In the genomic region with DNA sequence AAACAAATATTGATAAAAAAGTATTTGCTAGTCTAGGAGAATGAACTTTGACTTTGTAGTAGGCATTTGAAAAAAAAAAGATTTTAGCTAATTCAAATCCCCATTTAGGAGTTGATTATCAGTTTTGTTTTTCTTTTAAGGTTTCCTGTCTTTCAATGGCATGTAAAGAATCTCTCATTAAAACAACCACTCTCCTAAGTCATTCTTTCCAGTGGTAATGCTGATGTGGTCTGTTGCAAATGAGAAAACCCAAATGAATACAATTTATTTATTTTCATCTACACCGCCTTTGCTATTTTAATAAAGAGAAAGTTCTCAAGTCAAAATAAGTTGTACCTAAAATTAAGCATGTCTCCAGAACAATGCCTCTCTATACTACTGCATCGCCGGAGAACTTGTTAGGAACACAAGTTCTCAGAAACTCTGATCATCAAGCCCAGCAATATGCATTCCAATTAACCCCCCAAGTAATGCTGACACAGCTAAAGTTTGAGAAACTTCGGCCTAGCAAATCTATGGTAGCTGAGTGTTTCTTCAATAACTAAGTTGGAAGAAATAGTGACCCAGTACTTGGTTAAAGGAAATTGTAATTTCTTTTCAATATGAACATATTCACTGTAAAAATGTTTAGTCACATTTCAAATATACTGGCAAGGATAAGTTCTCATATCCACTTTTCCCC, we compare ENCODE assay signal across 31 cellular contexts.
A peak's percentile ranks its signal among the peaks of the same experiment; 100 is the strongest.
DNase-seq lines count a peak whose midpoint lies in the region; ATAC-seq, FAIRE-seq and TF ChIP-seq lines count a peak whose summit lies in the region.
"Had no signal": no experiment of that assay in that cellular context is flagged by ENCODE, and none has a peak within 500 bp of the region (broad histone marks: within the 10 kb centered on the region; RNA-seq: fewer than 3 reads in every experiment).

No MANE protein-coding gene starts in this region.

- intact Hi-C loops in CD4-positive, alpha-beta memory T cell (cut with micrococcal nuclease), result no loop called here

- H3K4me3 ChIP-seq in A549, result no peak overlapping the region
- no peak overlapping the region for H3K4me3 ChIP-seq in astrocyte of the spinal cord (ENCODE audit: low read depth, low read length)
- no peak overlapping the region for H3K4me3 ChIP-seq in CD4-positive, alpha-beta memory T cell (ENCODE audit: low read length in 2 of 2)
- H3K4me3 ChIP-seq: dorsolateral prefrontal cortex, ovary, spleen, transverse colon had no signal

- no peak for DNase-seq in A549 (ENCODE audit: low read depth in 1 of 2, low spot score in 1 of 2)
- peak; percentile 14 for DNase-seq in HFFc6
- peak; percentile 59 for DNase-seq in astrocyte of the spinal cord (ENCODE audit: low read depth, low spot score)
- DNase-seq in foreskin melanocyte, result peak; percentile 53
- DNase-seq in C1 segment of cervical spinal cord (lab: John Stamatoyannopoulos, UW), result no peak
- no peak for DNase-seq in stimulated activated CD4-positive, alpha-beta T cell treated with anti-CD3 and anti-CD28 coated beads, Interleukin-1b, Interleukin-23, amount 100 ng/mL, for 48 hours
- DNase-seq in CD4-positive, alpha-beta memory T cell, result no peak
- DNase-seq: 8988T; activated CD4-positive, alpha-beta memory T cell treated with anti-CD3 and anti-CD28 coated beads, Interleukin-2, amount 10 ng/mL, durations not matched to agents 7 days and 5 days; activated CD8-positive, alpha-beta memory T cell treated with anti-CD3 and anti-CD28 coated beads, Interleukin-2, amount 50 U/mL, for 48 hours; caudate nucleus; dorsolateral prefrontal cortex; GDM1; glutamatergic neuron; left ventricle myocardium superior; natural killer cell; NCI-H1694; NCI-H2171; NCI-H526; NK-92 treated with Interleukin-12 subunit alpha and Interleukin-12 subunit beta, amount 100 ng/mL, for 24 hours; ovary; PC-3; spleen; stimulated activated CD4-positive, alpha-beta T cell treated with anti-CD3 and anti-CD28 coated beads, Interleukin-2, amount 100 ng/mL, for 48 hours; T-cell; transverse colon had no signal

- no peaks in the 10 kb centered on the region for H3K36me3 ChIP-seq in CD4-positive, alpha-beta memory T cell (ENCODE audit: insufficient read depth, low read length)
- H3K36me3 ChIP-seq: ovary, transverse colon had no signal

- no peak for ATAC-seq in A549
- no peak for ATAC-seq in GM21529 (IDR thresholded peaks at IDR 0.05; ENCODE audit: unreplicated experiment)
- ATAC-seq: activated T-helper 17 cell treated with anti-CD3 and anti-CD28 coated beads, Interleukin-2, amount 50 U/mL, for 72 hours; left ventricle myocardium superior; natural killer cell; PC-3; Right ventricle myocardium inferior; T-cell had no signal

- H3K4me1 ChIP-seq in A549, result peaks cover 24% of the 10 kb centered on the region
- H3K4me1 ChIP-seq in CD4-positive, alpha-beta memory T cell (ENCODE audit: insufficient read depth, low read length), result no peaks in the 10 kb centered on the region
- H3K4me1 ChIP-seq: transverse colon had no signal

- H3K9me3 Mint-ChIP-seq in HFFc6, result no peaks in the 10 kb centered on the region
- peaks cover 0 to 2% (median 0%) of the 10 kb centered on the region in 8 donors for H3K9me3 Mint-ChIP-seq in CD4-positive, alpha-beta memory T cell
- H3K9me3 Mint-ChIP-seq: activated CD4-positive, alpha-beta memory T cell treated with anti-CD3 and anti-CD28 coated beads, Interleukin-2, amount 10 ng/mL, durations not matched to agents 7 days and 5 days; activated T-helper 17 cell treated with anti-CD3 and anti-CD28 coated beads, Interleukin-2, amount 50 U/mL, for 72 hours; natural killer cell; T-cell had no signal

- H3K4me1 Mint-ChIP-seq in HFFc6 (ENCODE audit: low read depth), result peaks cover 64% of the 10 kb centered on the region
- H3K4me1 Mint-ChIP-seq in CD4-positive, alpha-beta memory T cell, result no peaks in the 10 kb centered on the region
- H3K4me1 Mint-ChIP-seq: activated CD4-positive, alpha-beta memory T cell treated with anti-CD3 and anti-CD28 coated beads, Interleukin-2, amount 10 ng/mL, durations not matched to agents 7 days and 5 days; activated naive CD4-positive, alpha-beta T cell treated with anti-CD3 and anti-CD28 coated beads, Interleukin-2, amount 50 U/mL, for 24 hours; activated T-helper 17 cell treated with anti-CD3 and anti-CD28 coated beads, Interleukin-2, amount 50 U/mL, for 72 hours had no signal

- CTCF ChIA-PET in A549 (lab: Yijun Ruan, JAX), result no interaction called here
- CTCF ChIA-PET in CD4-positive, alpha-beta memory T cell (lab: Charles Lee; ENCODE audit: partially characterized antibody), result interaction anchor here (1.0 kb wide), 1 partner anchor 12 kb away, joined by 4 read pairs; no protein-coding TSS in a partner anchor

- 84% methylated on average over 4 of the region's 4 CpGs for WGBS in A549 (ENCODE audit: missing lambda C conversion rate)

- no peaks in the 10 kb centered on the region for H3K9me3 ChIP-seq in A549
- H3K9me3 ChIP-seq in CD4-positive, alpha-beta memory T cell (ENCODE audit: control insufficient read depth in 1 of 2, low read length in 2 of 2), result no peaks in the 10 kb centered on the region
- H3K9me3 ChIP-seq: ovary, spleen, transverse colon had no signal

- TF ChIP-seq RAD21 in A549 (conservative IDR thresholded peaks at IDR 0.05 in 1 of 2, IDR thresholded peaks at IDR 0.05 in 1 of 2), result no peak

- TF ChIP-seq EP300 in A549 (IDR thresholded peaks at IDR 0.05), result no peak

- peaks cover 26% of the 10 kb centered on the region for H3K36me3 Mint-ChIP-seq in HFFc6 (ENCODE audit: low read depth)
- H3K36me3 Mint-ChIP-seq in CD4-positive, alpha-beta memory T cell, result peaks cover 0 to 6% of the 10 kb centered on the region in 2 donors

- POLR2A ChIA-PET in A549 (lab: Yijun Ruan, JAX), result no interaction called here
- POLR2A ChIA-PET in CD4-positive, alpha-beta memory T cell (lab: Charles Lee; ENCODE audit: partially characterized antibody), result no interaction called here

- no peaks in the 10 kb centered on the region for H3K27me3 ChIP-seq in CD4-positive, alpha-beta memory T cell (ENCODE audit: insufficient read depth, low read length)
- H3K27me3 ChIP-seq: dorsolateral prefrontal cortex, ovary, spleen, transverse colon had no signal

- no peak overlapping the region for H3K4me2 ChIP-seq in A549

- no peaks in the 10 kb centered on the region for H3K27me3 Mint-ChIP-seq in HFFc6 (ENCODE audit: insufficient read depth)
- no peaks in the 10 kb centered on the region for H3K27me3 Mint-ChIP-seq in CD4-positive, alpha-beta memory T cell
- H3K27me3 Mint-ChIP-seq: activated CD4-positive, alpha-beta memory T cell treated with anti-CD3 and anti-CD28 coated beads, Interleukin-2, amount 10 ng/mL, durations not matched to agents 7 days and 5 days; activated naive CD4-positive, alpha-beta T cell treated with anti-CD3 and anti-CD28 coated beads, Interleukin-2, amount 50 U/mL, for 24 hours; activated T-helper 17 cell treated with anti-CD3 and anti-CD28 coated beads, Interleukin-2, amount 50 U/mL, for 72 hours; T-cell had no signal

- in situ Hi-C loops in astrocyte of the spinal cord (cut with HindIII; ENCODE audit: low sequenced_read_pairs), result no loop called here

- H3K27ac Mint-ChIP-seq in HFFc6, result peak overlapping the region; percentile 67
- H3K27ac Mint-ChIP-seq in CD4-positive, alpha-beta memory T cell, result no peak overlapping the region
- H3K27ac Mint-ChIP-seq: activated CD4-positive, alpha-beta memory T cell treated with anti-CD3 and anti-CD28 coated beads, Interleukin-2, amount 10 ng/mL, durations not matched to agents 7 days and 5 days; activated naive CD4-positive, alpha-beta T cell treated with anti-CD3 and anti-CD28 coated beads, Interleukin-2, amount 50 U/mL, for 24 hours; activated T-helper 17 cell treated with anti-CD3 and anti-CD28 coated beads, Interleukin-2, amount 50 U/mL, for 72 hours; T-cell had no signal

- peak overlapping the region; percentile 19 for H3K4me3 Mint-ChIP-seq in HFFc6
- H3K4me3 Mint-ChIP-seq in CD4-positive, alpha-beta memory T cell, result no peak overlapping the region
- H3K4me3 Mint-ChIP-seq: activated CD4-positive, alpha-beta memory T cell treated with anti-CD3 and anti-CD28 coated beads, Interleukin-2, amount 10 ng/mL, durations not matched to agents 7 days and 5 days; activated naive CD4-positive, alpha-beta T cell treated with anti-CD3 and anti-CD28 coated beads, Interleukin-2, amount 50 U/mL, for 24 hours; activated T-helper 17 cell treated with anti-CD3 and anti-CD28 coated beads, Interleukin-2, amount 50 U/mL, for 72 hours; natural killer cell; T-cell had no signal

- no peak for TF ChIP-seq POLR2A in A549 (IDR thresholded peaks at IDR 0.05; ENCODE audit: low read length)

- no peak overlapping the region for H3K27ac ChIP-seq in A549
- H3K27ac ChIP-seq in CD4-positive, alpha-beta memory T cell (ENCODE audit: low read depth, low read length), result no peak overlapping the region
- H3K27ac ChIP-seq: ovary, transverse colon had no signal

- TF ChIP-seq CTCF in A549 (IDR thresholded peaks at IDR 0.05) (no peak), HFFc6 (IDR thresholded peaks at IDR 0.05) (no peak), astrocyte of the spinal cord (IDR thresholded peaks at IDR 0.05; ENCODE audit: low read depth, low read length) (no peak)

- no peak for FAIRE-seq in A549 (lab: Jason Lieb, UNC)
- FAIRE-seq: keratinocyte had no signal

TF ChIP-seq in A549, 52 proteins besides CTCF, POLR2A, EP300 and RAD21:
- TF ChIP-seq GATA3 (IDR thresholded peaks at IDR 0.05; ENCODE audit: borderline replicate concordance) (no peak), MAFK (IDR thresholded peaks at IDR 0.05; ENCODE audit: partially characterized antibody) (peak; percentile 90)
- TF ChIP-seq, protein P1, sequence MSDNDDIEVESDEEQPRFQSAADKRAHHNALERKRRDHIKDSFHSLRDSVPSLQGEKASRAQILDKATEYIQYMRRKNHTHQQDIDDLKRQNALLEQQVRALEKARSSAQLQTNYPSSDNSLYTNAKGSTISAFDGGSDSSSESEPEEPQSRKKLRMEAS (IDR thresholded peaks at IDR 0.05), result no peak

Comparison
In these comparisons a context has a peak if more than half of its experiments do, and no peak if none do; other contexts are left out.
1. DNase-seq: peak in HFFc6 (single experiment), astrocyte of the spinal cord (single experiment) and foreskin melanocyte (single experiment); none in A549 (0 of 2), C1 segment of cervical spinal cord (0 of 14), stimulated activated CD4-positive, alpha-beta T cell treated with anti-CD3 and anti-CD28 coated beads, Interleukin-1b, Interleukin-23, amount 100 ng/mL, for 48 hours (single experiment) and CD4-positive, alpha-beta memory T cell (0 of 5).